Comparison of ENCODE assay signal across 12 cellular contexts in genomic region chr7:86768967-86769760, GRCh38.
DNase-seq lines count a peak whose midpoint lies in the region; ATAC-seq and TF ChIP-seq lines count a peak whose summit lies in the region.
"Had no signal": no experiment of that assay in that cellular context is flagged by ENCODE, and none has a peak within 500 bp of the region (broad histone marks: within the 10 kb centered on the region; RNA-seq: fewer than 3 reads in every experiment).

No MANE protein-coding gene starts in this region.

- H3K36me3 ChIP-seq in neuronal stem cell (replicated peaks in 1 of 2; ENCODE audit: control insufficient read depth in 2 of 2, insufficient read depth in 2 of 2, low read length in 2 of 2) (peaks cover 0 to 4% of the 10 kb centered on the region in 2 donors), mesenchymal stem cell (ENCODE audit: control insufficient read depth in 1 of 2, insufficient read depth in 2 of 2, low read depth in 1 of 2, low read length in 2 of 2) (no peaks in the 10 kb centered on the region), gastroesophageal sphincter (no peaks in the 10 kb centered on the region)

- H2AFZ ChIP-seq in neuronal stem cell (ENCODE audit: low read length) (peak overlapping the region; percentile 63), mesenchymal stem cell (ENCODE audit: low read depth, low read length) (no peak overlapping the region)

- TF ChIP-seq CTCF in gastroesophageal sphincter (IDR thresholded peaks at IDR 0.05): no peak

- H2AK5ac ChIP-seq in neuronal stem cell (ENCODE audit: low read depth, low read length) (no peak overlapping the region), mesenchymal stem cell (ENCODE audit: low read length, severe bottlenecking) (no peak overlapping the region)

- H3K9me3 Mint-ChIP-seq in activated T-helper 2 cell treated with anti-CD3 and anti-CD28 coated beads, Interferon-gamma antibody, Interleukin-2, Interleukin-4, amounts not matched to agents 10 μg/mL and 5 μg/mL and 100 μg/mL, durations not matched to agents 14 hours and 24 hours and 36 hours: no peaks in the 10 kb centered on the region
- H3K9me3 Mint-ChIP-seq: T-helper 2 cell treated with Interferon-gamma antibody and Interleukin-4, amounts not matched to agents 5 μg/mL and 100 μg/mL, for 36 hours had no signal

- H3K18ac ChIP-seq in neuronal stem cell (ENCODE audit: low read length): no peak overlapping the region
- H3K18ac ChIP-seq in mesenchymal stem cell (ENCODE audit: low read depth in 1 of 2, low read length in 2 of 2): no peak overlapping the region

- H3K27ac ChIP-seq in neuronal stem cell (replicated peaks; ENCODE audit: low read length) (no peak overlapping the region), mesenchymal stem cell (ENCODE audit: low read length, poor library complexity, severe bottlenecking) (no peak overlapping the region), gastroesophageal sphincter (no peak overlapping the region)

- H2BK120ac ChIP-seq in neuronal stem cell (ENCODE audit: low read depth, low read length) (no peak overlapping the region), mesenchymal stem cell (ENCODE audit: low read depth, low read length) (no peak overlapping the region)

- no peak for TF ChIP-seq POLR2A in gastroesophageal sphincter (IDR thresholded peaks at IDR 0.05)

- H2BK15ac ChIP-seq in neuronal stem cell (ENCODE audit: low read length) (no peak overlapping the region), mesenchymal stem cell (ENCODE audit: low read depth, poor library complexity, severe bottlenecking) (no peak overlapping the region)

- H3K36me3 Mint-ChIP-seq in activated T-helper 2 cell treated with anti-CD3 and anti-CD28 coated beads, Interferon-gamma antibody, Interleukin-2, Interleukin-4, amounts not matched to agents 10 μg/mL and 5 μg/mL and 100 μg/mL, durations not matched to agents 14 hours and 24 hours and 36 hours (ENCODE audit: low read depth): no peaks in the 10 kb centered on the region

- H3K4me3 ChIP-seq in neuronal stem cell (ENCODE audit: low read length in 2 of 2): no peak overlapping the region
- no peak overlapping the region for H3K4me3 ChIP-seq in mesenchymal stem cell (ENCODE audit: insufficient read depth in 1 of 2, low read depth in 1 of 2, low read length in 2 of 2)
- no peak overlapping the region for H3K4me3 ChIP-seq in gastroesophageal sphincter

- H3K23ac ChIP-seq in neuronal stem cell (ENCODE audit: low read depth, low read length, poor library complexity): no peak overlapping the region
- no peak overlapping the region for H3K23ac ChIP-seq in mesenchymal stem cell (ENCODE audit: low read length in 2 of 2)

- H3K14ac ChIP-seq in neuronal stem cell (ENCODE audit: low read length) (no peak overlapping the region), mesenchymal stem cell (ENCODE audit: low read length in 2 of 2) (no peak overlapping the region)

- H3K9ac ChIP-seq in neuronal stem cell (ENCODE audit: low read depth, low read length, poor library complexity): no peak overlapping the region
- no peak overlapping the region for H3K9ac ChIP-seq in mesenchymal stem cell (ENCODE audit: low read length)

- intact Hi-C loops in activated T-helper 2 cell treated with anti-CD3 and anti-CD28 coated beads, Interferon-gamma antibody, Interleukin-2, Interleukin-4, amounts not matched to agents 10 μg/mL and 5 μg/mL and 100 μg/mL, durations not matched to agents 14 hours and 24 hours and 36 hours (cut with micrococcal nuclease): no loop called here

- H2BK12ac ChIP-seq in neuronal stem cell (ENCODE audit: low read length) (no peak overlapping the region), mesenchymal stem cell (ENCODE audit: low read length in 2 of 2) (no peak overlapping the region)

- no peaks in the 10 kb centered on the region for H3K4me1 Mint-ChIP-seq in activated T-helper 2 cell treated with anti-CD3 and anti-CD28 coated beads, Interferon-gamma antibody, Interleukin-2, Interleukin-4, amounts not matched to agents 10 μg/mL and 5 μg/mL and 100 μg/mL, durations not matched to agents 14 hours and 24 hours and 36 hours (ENCODE audit: low read depth)

- no peaks in the 10 kb centered on the region for H3K79me1 ChIP-seq in neuronal stem cell (ENCODE audit: low read depth, low read length)
- no peaks in the 10 kb centered on the region for H3K79me1 ChIP-seq in mesenchymal stem cell (replicated peaks; ENCODE audit: low read length, poor library complexity, severe bottlenecking)

- H2BK5ac ChIP-seq in neuronal stem cell (ENCODE audit: low read length) (peak overlapping the region; percentile 6), mesenchymal stem cell (ENCODE audit: low read depth, low read length, poor library complexity, severe bottlenecking) (no peak overlapping the region)

- ATAC-seq in HG02642 (IDR thresholded peaks at IDR 0.05; ENCODE audit: poor library complexity, unreplicated experiment): peak; percentile 74
- ATAC-seq in HG03520 (IDR thresholded peaks at IDR 0.05; ENCODE audit: unreplicated experiment): peak; percentile 95
- no peak for ATAC-seq in gastroesophageal sphincter

- no peaks in the 10 kb centered on the region for H3K27me3 ChIP-seq in neuronal stem cell (ENCODE audit: control insufficient read depth in 3 of 3, insufficient read depth in 3 of 3, low read depth in 1 of 3, low read length in 3 of 3)
- no peaks in the 10 kb centered on the region for H3K27me3 ChIP-seq in mesenchymal stem cell (ENCODE audit: control insufficient read depth in 1 of 2, insufficient read depth in 1 of 2, low read length in 2 of 2)
- H3K27me3 ChIP-seq in gastroesophageal sphincter: no peaks in the 10 kb centered on the region

- H3K4ac ChIP-seq in neuronal stem cell (ENCODE audit: low read length): no peak overlapping the region
- no peak overlapping the region for H3K4ac ChIP-seq in mesenchymal stem cell (ENCODE audit: low read depth in 1 of 2, low read length in 2 of 2)

- H3K27me3 Mint-ChIP-seq in activated T-helper 2 cell treated with anti-CD3 and anti-CD28 coated beads, Interferon-gamma antibody, Interleukin-2, Interleukin-4, amounts not matched to agents 10 μg/mL and 5 μg/mL and 100 μg/mL, durations not matched to agents 14 hours and 24 hours and 36 hours (ENCODE audit: low read depth): no peaks in the 10 kb centered on the region

- DNase-seq in NCI-H748 (lab: John Stamatoyannopoulos, UW; ENCODE audit: unreplicated experiment) (peak; percentile 58), NCI-H748 treated with DMSO at 0.1 percent for 48 hours (lab: John Stamatoyannopoulos, UW) (no peak), neuronal stem cell (ENCODE audit: low spot score) (no peak), mesenchymal stem cell (no peak)
- no peak for DNase-seq in activated T-helper 2 cell treated with anti-CD3 and anti-CD28 coated beads, Interferon-gamma antibody, Interleukin-2, Interleukin-4, amounts not matched to agents 10 μg/mL and 5 μg/mL and 100 μg/mL, durations not matched to agents 14 hours and 24 hours and 36 hours (ENCODE audit: low spot score)
- DNase-seq: amniotic stem cell, DMS 273 treated with DMSO at 0.1 percent for 48 hours, NCI-H1105 had no signal

- no peak overlapping the region for H4K8ac ChIP-seq in neuronal stem cell (ENCODE audit: low read depth, low read length)
- H4K8ac ChIP-seq in mesenchymal stem cell (ENCODE audit: low read length): no peak overlapping the region

- H3K4me1 ChIP-seq in neuronal stem cell (ENCODE audit: control insufficient read depth in 2 of 2, insufficient read depth in 1 of 2, low read depth in 1 of 2, low read length in 2 of 2) (peaks cover 1 to 17% of the 10 kb centered on the region in 2 donors), mesenchymal stem cell (ENCODE audit: control insufficient read depth, insufficient read depth, low read depth, low read length) (no peaks in the 10 kb centered on the region), gastroesophageal sphincter (no peaks in the 10 kb centered on the region)

- WGBS in neuronal stem cell (ENCODE audit: extremely low coverage in 2 of 2, insufficient read length in 2 of 2, insufficient replicate concordance in 1 of 2), 2 donors: no CpG with 5 or more reads among the region's 4 CpGs
- WGBS in mesenchymal stem cell: 80% methylated on average over 2 of the region's 4 CpGs
- WGBS in gastroesophageal sphincter (ENCODE audit: low coverage in 1 of 2), 2 donors: 48 to 67% methylated on average over 2 to 4 of the region's 4 CpGs

- H3K9me3 ChIP-seq in neuronal stem cell (replicated peaks in 1 of 2; ENCODE audit: control insufficient read depth in 2 of 2, insufficient read depth in 1 of 2, low read depth in 1 of 2, low read length in 2 of 2) (no peaks in the 10 kb centered on the region), mesenchymal stem cell (ENCODE audit: control insufficient read depth, low read length) (no peaks in the 10 kb centered on the region), gastroesophageal sphincter (no peaks in the 10 kb centered on the region)

- H3K4me3 Mint-ChIP-seq in activated T-helper 2 cell treated with anti-CD3 and anti-CD28 coated beads, Interferon-gamma antibody, Interleukin-2, Interleukin-4, amounts not matched to agents 10 μg/mL and 5 μg/mL and 100 μg/mL, durations not matched to agents 14 hours and 24 hours and 36 hours (ENCODE audit: low read depth): no peak overlapping the region
- H3K4me3 Mint-ChIP-seq: T-helper 2 cell treated with Interferon-gamma antibody and Interleukin-4, amounts not matched to agents 5 μg/mL and 100 μg/mL, for 36 hours had no signal

- no peak for TF ChIP-seq EP300 in gastroesophageal sphincter (IDR thresholded peaks at IDR 0.05)

- H3K4me2 ChIP-seq in neuronal stem cell (ENCODE audit: insufficient read depth, low read length, poor library complexity, severe bottlenecking): no peak overlapping the region
- H3K4me2 ChIP-seq in mesenchymal stem cell (ENCODE audit: low read length, poor library complexity, severe bottlenecking): no peak overlapping the region

- H4K91ac ChIP-seq in neuronal stem cell (ENCODE audit: low read depth, low read length, poor library complexity) (no peak overlapping the region), mesenchymal stem cell (ENCODE audit: low read length) (no peak overlapping the region)

- no peak overlapping the region for H3K27ac Mint-ChIP-seq in activated T-helper 2 cell treated with anti-CD3 and anti-CD28 coated beads, Interferon-gamma antibody, Interleukin-2, Interleukin-4, amounts not matched to agents 10 μg/mL and 5 μg/mL and 100 μg/mL, durations not matched to agents 14 hours and 24 hours and 36 hours
- H3K27ac Mint-ChIP-seq: T-helper 2 cell treated with Interferon-gamma antibody and Interleukin-4, amounts not matched to agents 5 μg/mL and 100 μg/mL, for 36 hours had no signal
